13 cellular contexts compared by ENCODE assay signal in genomic region chr11:124670732-124671131, GRCh38. TPM values are rescaled to one million over a fixed set of nuclear protein-coding genes. Genes with fewer than 3 reads are reported as not detected.
DNase-seq lines count a peak whose midpoint lies in the region; ATAC-seq and TF ChIP-seq lines count a peak whose summit lies in the region.
"Had no signal": no experiment of that assay in that cellular context is flagged by ENCODE, and none has a peak within 500 bp of the region (broad histone marks: within the 10 kb centered on the region; RNA-seq: fewer than 3 reads in every experiment).

No MANE protein-coding gene starts in this region.

- H3K27me3 ChIP-seq in body of pancreas (no peaks in the 10 kb centered on the region), SK-N-SH (ENCODE audit: insufficient read depth) (no peaks in the 10 kb centered on the region)
- H3K27me3 ChIP-seq: sigmoid colon had no signal

- H3K9me3 Mint-ChIP-seq in naive thymus-derived CD8-positive, alpha-beta T cell = peaks cover 0 to 2% (median 0%) of the 10 kb centered on the region in 9 donors

- TF ChIP-seq POLR2A in body of pancreas (IDR thresholded peaks at IDR 0.05) = no peak

- intact Hi-C loops in body of pancreas (cut with DNase I) = no loop called here

- no peaks in the 10 kb centered on the region for H3K36me3 ChIP-seq in body of pancreas (replicated peaks in 1 of 2; ENCODE audit: insufficient read depth in 1 of 2, low read depth in 2 of 2)
- H3K36me3 ChIP-seq in SK-N-SH (replicated peaks in 1 of 2; ENCODE audit: control insufficient read depth in 1 of 2, insufficient read depth in 2 of 2, low read length in 1 of 2) = peaks cover 2 to 8% of the 10 kb centered on the region in 2 experiments
- H3K36me3 ChIP-seq: thoracic aorta had no signal

- CTCF ChIA-PET in SK-N-SH (lab: Yijun Ruan, JAX) = interaction anchor here (0.8 to 6.5 kb wide), 14 partner anchors 9 to 930 kb away, joined by 3 to 70 read pairs (median 14); partner anchors contain the start of genes ESAM, ROBO3 and VSIG2

- no peak overlapping the region for H3K27ac ChIP-seq in body of pancreas
- no peak overlapping the region for H3K27ac ChIP-seq in SK-N-SH (ENCODE audit: low read depth in 2 of 2, low read length in 1 of 2)
- H3K27ac ChIP-seq: sigmoid colon, thoracic aorta had no signal

- H3K27me3 Mint-ChIP-seq in naive thymus-derived CD8-positive, alpha-beta T cell = peaks cover 0 to 2% (median 0%) of the 10 kb centered on the region in 5 donors

- peaks cover 4 to 9% (median 6%) of the 10 kb centered on the region in 3 donors for H3K36me3 Mint-ChIP-seq in naive thymus-derived CD8-positive, alpha-beta T cell

- H4K20me1 ChIP-seq in SK-N-SH (ENCODE audit: insufficient read depth) = no peaks in the 10 kb centered on the region

- ATAC-seq in GM18511 (IDR thresholded peaks at IDR 0.05; ENCODE audit: unreplicated experiment) (peak; percentile 26), body of pancreas (no peak)
- peak; percentile 69 to 73 for ATAC-seq in naive thymus-derived CD8-positive, alpha-beta T cell
- ATAC-seq: left cardiac atrium had no signal

- H2AFZ ChIP-seq in SK-N-SH (ENCODE audit: low read depth) = no peak overlapping the region

- TF ChIP-seq EP300 in SK-N-SH (IDR thresholded peaks at IDR 0.05; ENCODE audit: borderline replicate concordance in 1 of 2, low read depth in 1 of 2, low read length in 1 of 2) = no peak

- DNase-seq in Kasumi-1 (lab: John Stamatoyannopoulos, UW) (peak; percentile 94 to 95), NCI-H748 (lab: John Stamatoyannopoulos, UW; ENCODE audit: unreplicated experiment) (no peak), body of pancreas (no peak), SK-N-SH (no peak), COLO829 (ENCODE audit: low spot score) (no peak)
- peak; percentile 49 for DNase-seq in activated CD4-positive, alpha-beta T cell treated with anti-CD3 and anti-CD28 coated beads, Interleukin-2, amount 50 U/mL, for 1 hour
- peak; percentile 25 to 86 (median 58) for DNase-seq in naive thymus-derived CD8-positive, alpha-beta T cell
- DNase-seq: cortex of kidney, left cardiac atrium, NCI-H2171, sigmoid colon had no signal

- no peak overlapping the region for H3K4me2 ChIP-seq in SK-N-SH

- H3K79me2 ChIP-seq in SK-N-SH (ENCODE audit: insufficient read depth) = no peaks in the 10 kb centered on the region

- H3K9me3 ChIP-seq in body of pancreas (no peaks in the 10 kb centered on the region), SK-N-SH (no peaks in the 10 kb centered on the region)
- H3K9me3 ChIP-seq: sigmoid colon, thoracic aorta had no signal

- H3K4me3 ChIP-seq in body of pancreas = no peak overlapping the region
- no peak overlapping the region for H3K4me3 ChIP-seq in SK-N-SH (ENCODE audit: low read depth in 2 of 2, low read length in 1 of 2)
- H3K4me3 ChIP-seq: sigmoid colon, thoracic aorta had no signal

- no peak for TF ChIP-seq RAD21 in SK-N-SH (IDR thresholded peaks at IDR 0.05; ENCODE audit: low read length)

- WGBS in body of pancreas, 2 donors = 48 to 56% methylated on average over 3 of the region's 3 CpGs
- 95% methylated on average over 3 of the region's 3 CpGs for WGBS in SK-N-SH (ENCODE audit: low lambda C conversion rate)

- TF ChIP-seq CTCF in body of pancreas (IDR thresholded peaks at IDR 0.05) (no peak), SK-N-SH (IDR thresholded peaks at IDR 0.05) (no peak)

- H3F3A ChIP-seq in SK-N-SH (replicated peaks; ENCODE audit: insufficient read depth) = peaks cover 4% of the 10 kb centered on the region

- H3K4me1 Mint-ChIP-seq in naive thymus-derived CD8-positive, alpha-beta T cell = peaks cover 18 to 35% (median 26%) of the 10 kb centered on the region in 4 donors

- H3K4me1 ChIP-seq in body of pancreas (peaks cover 14% of the 10 kb centered on the region), SK-N-SH (ENCODE audit: control insufficient read depth in 1 of 2, insufficient read depth in 2 of 2, low read depth in 1 of 2, low read length in 1 of 2) (peaks cover 0 to 11% of the 10 kb centered on the region in 2 experiments; a peak in 1 of 4 replicates)

- peak overlapping the region in 5 of 10 donors; percentile 61 to 90 (median 89) for H3K27ac Mint-ChIP-seq in naive thymus-derived CD8-positive, alpha-beta T cell

- no peak overlapping the region for H3K9ac ChIP-seq in SK-N-SH

- H3K9me2 ChIP-seq in SK-N-SH = no peaks in the 10 kb centered on the region

- peak overlapping the region in 9 of 10 donors; percentile 48 to 84 (median 62) for H3K4me3 Mint-ChIP-seq in naive thymus-derived CD8-positive, alpha-beta T cell

- POLR2A ChIA-PET in naive thymus-derived CD8-positive, alpha-beta T cell (lab: Charles Lee) = interaction anchor here (0.9 to 6.5 kb wide), 9 partner anchors 70 to 283 kb away, joined by 3 to 63 read pairs (median 6); partner anchors contain the start of genes ESAM, MSANTD2, NRGN and VSIG2
- POLR2A ChIA-PET in SK-N-SH (lab: Yijun Ruan, JAX) = interaction anchor here (1.5 kb wide), 1 partner anchor 129 kb away, joined by 4 read pairs; the partner anchor contains the start of gene MSANTD2

TF ChIP-seq in SK-N-SH, 30 proteins besides CTCF, POLR2A, EP300 and RAD21:
- TF ChIP-seq CHD2 (IDR thresholded peaks at IDR 0.05; ENCODE audit: low read length, partially characterized antibody) (no peak), USF2 (IDR thresholded peaks at IDR 0.05; ENCODE audit: borderline replicate concordance, low read depth, low read length) (no peak), SIN3A (IDR thresholded peaks at IDR 0.05; ENCODE audit: borderline replicate concordance, low read depth, low read length) (no peak), IRF3 (IDR thresholded peaks at IDR 0.05; ENCODE audit: low read depth, low read length) (no peak), MXI1 (IDR thresholded peaks at IDR 0.05; ENCODE audit: low read depth, low read length) (no peak), RXRA (IDR thresholded peaks at IDR 0.05; ENCODE audit: borderline replicate concordance, low read depth) (no peak), POLR2AphosphoS5 (IDR thresholded peaks at IDR 0.05; ENCODE audit: low read depth, low read length) (no peak), FOSL2 (IDR thresholded peaks at IDR 0.05; ENCODE audit: borderline replicate concordance, low read depth) (no peak)

RNA-seq across cellular contexts. Expression of gene SIAE, which starts 2.8 kb away (rescaled TPM):
- 1 to 10 TPM; 8.8 to 9.3 TPM for total RNA-seq in naive thymus-derived CD8-positive, alpha-beta T cell
- polyA plus RNA-seq in naive thymus-derived CD8-positive, alpha-beta T cell = 1 to 10 TPM; 3.2 to 5.8 (median 4.2) TPM
- total RNA-seq in body of pancreas = 10 to 100 TPM in 1 of 2 donors, 1 to 10 TPM in 1; 9.6 to 11.9 TPM
- polyA plus RNA-seq in SK-N-SH (2012; rRNA removed) = 27.9 and 47.0 TPM in 2 replicates
- polyA plus RNA-seq in SK-N-SH (2012; cell fraction: cytosol; rRNA removed) = 35.8 and 36.8 TPM in 2 replicates
- polyA plus RNA-seq in SK-N-SH (2012; cell fraction: nucleus; rRNA removed) = 30.8 and 43.9 TPM in 2 replicates

RNA-seq across cellular contexts. Expression of gene SPA17, which starts 3.0 kb away (rescaled TPM):
- under 1 TPM; 0.36 to 0.73 TPM for total RNA-seq in naive thymus-derived CD8-positive, alpha-beta T cell
- polyA plus RNA-seq in naive thymus-derived CD8-positive, alpha-beta T cell = 1 to 10 TPM; 1.2 to 2.5 (median 1.7) TPM
- total RNA-seq in body of pancreas = 1 to 10 TPM; 1.3 to 2.6 TPM
- 7.7 and 11.7 TPM in 2 replicates for polyA plus RNA-seq in SK-N-SH (2012; rRNA removed)
- polyA plus RNA-seq in SK-N-SH (2012; cell fraction: cytosol; rRNA removed) = 14.6 and 17.8 TPM in 2 replicates
- polyA plus RNA-seq in SK-N-SH (2012; cell fraction: nucleus; rRNA removed) = 1.8 and 3.8 TPM in 2 replicates

RNA-seq across cellular contexts. Expression of gene TBRG1, which starts 48.1 kb away (rescaled TPM):
- 10 to 100 TPM; 73.8 to 76.6 TPM for total RNA-seq in naive thymus-derived CD8-positive, alpha-beta T cell
- polyA plus RNA-seq in naive thymus-derived CD8-positive, alpha-beta T cell = 10 to 100 TPM; 34.9 to 37.7 (median 35.8) TPM
- 10 to 100 TPM; 18.9 to 23.4 TPM for total RNA-seq in body of pancreas
- polyA plus RNA-seq in SK-N-SH (2012; rRNA removed) = 22.0 and 29.0 TPM in 2 replicates
- 19.6 and 21.2 TPM in 2 replicates for polyA plus RNA-seq in SK-N-SH (2012; cell fraction: cytosol; rRNA removed)
- polyA plus RNA-seq in SK-N-SH (2012; cell fraction: nucleus; rRNA removed) = 61.6 and 96.9 TPM in 2 replicates

RNA-seq across cellular contexts. Expression of gene PANX3, which starts 59.5 kb away (rescaled TPM):
- total RNA-seq in naive thymus-derived CD8-positive, alpha-beta T cell = not detected
- polyA plus RNA-seq in naive thymus-derived CD8-positive, alpha-beta T cell = not detected
- not detected for total RNA-seq in body of pancreas
- polyA plus RNA-seq in SK-N-SH (2012; rRNA removed) = not detected in 2 replicates
- polyA plus RNA-seq in SK-N-SH (2012; cell fraction: cytosol; rRNA removed) = not detected in 2 replicates
- not detected in 2 replicates for polyA plus RNA-seq in SK-N-SH (2012; cell fraction: nucleus; rRNA removed)
- total RNA-seq: left cardiac atrium, sigmoid colon, thoracic aorta had no signal
- polyA plus RNA-seq: sigmoid colon had no signal

Comparison
In these comparisons a context has a peak if more than half of its experiments do, and no peak if none do; other contexts are left out.
1. DNase-seq: peak in Kasumi-1 (2 of 2), activated CD4-positive, alpha-beta T cell treated with anti-CD3 and anti-CD28 coated beads, Interleukin-2, amount 50 U/mL, for 1 hour (single experiment) and naive thymus-derived CD8-positive, alpha-beta T cell (10 of 10); none in NCI-H748 (single experiment), body of pancreas (0 of 4), SK-N-SH (single experiment) and COLO829 (single experiment).